Comparison of ENCODE assay signal across 15 cellular contexts in the genomic region with DNA sequence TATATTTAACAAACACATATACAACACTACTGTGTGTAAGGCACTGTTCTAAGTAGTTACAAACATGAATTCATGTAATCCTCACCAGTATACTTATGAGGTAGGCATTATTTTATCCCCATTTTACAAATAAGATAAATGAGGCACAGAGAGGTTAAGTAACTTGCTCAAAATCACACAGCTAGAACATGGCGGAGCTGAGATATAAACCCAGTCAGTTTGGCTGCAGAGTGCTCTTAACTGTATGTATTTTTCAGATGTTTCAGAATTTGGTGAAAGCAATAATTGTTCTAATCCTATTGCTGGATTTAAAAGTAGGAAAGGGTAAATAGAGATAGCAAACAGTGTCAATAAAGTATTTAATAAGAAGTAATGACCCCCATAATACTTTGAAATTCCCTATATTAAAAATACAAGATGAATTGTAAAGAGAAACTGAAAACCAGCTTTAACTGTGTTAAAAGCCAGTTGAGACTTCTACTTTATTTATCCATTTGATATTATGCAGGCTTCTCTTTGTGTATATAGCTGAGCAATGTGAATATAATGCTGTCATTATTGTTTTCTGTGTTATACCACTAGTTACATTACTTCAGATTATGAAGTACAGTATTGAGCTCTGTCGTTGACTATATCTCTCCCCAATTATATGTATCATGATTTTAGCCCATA.
"Had no signal": no experiment of that assay in that cellular context is flagged by ENCODE, and none has a peak within 500 bp of the region (broad histone marks: within the 10 kb centered on the region; RNA-seq: fewer than 3 reads in every experiment).

No MANE protein-coding gene starts in this region.

- H3K36me3 Mint-ChIP-seq: stimulated activated effector memory CD8-positive, alpha-beta T cell treated with anti-CD3 and anti-CD28 coated beads, Interleukin-12 subunit alpha, Interleukin-12 subunit beta, amount 100 ng/mL, for 72 hours had no signal

- H3K27ac Mint-ChIP-seq: activated B cell treated with CpG ODN at 0.5 μM for 24 hours; activated CD4-positive, alpha-beta T cell treated with anti-CD3 and anti-CD28 coated beads, Interleukin-2, amount 10 ng/mL, durations not matched to agents 24 days and 14 days; mesothelial cell of epicardium; stimulated activated effector memory CD8-positive, alpha-beta T cell treated with anti-CD3 and anti-CD28 coated beads, Interleukin-12 subunit alpha, Interleukin-12 subunit beta, amount 100 ng/mL, for 72 hours had no signal

- H3K36me3 ChIP-seq: thyroid gland, uterus had no signal

- H3K4me3 ChIP-seq: lung, thyroid gland, uterus had no signal

- H3K9me3 Mint-ChIP-seq: activated B cell treated with CpG ODN at 0.5 μM for 24 hours; activated CD4-positive, alpha-beta T cell treated with anti-CD3 and anti-CD28 coated beads, Interleukin-2, amount 10 ng/mL, durations not matched to agents 24 days and 14 days; neural crest cell; stimulated activated effector memory CD8-positive, alpha-beta T cell treated with anti-CD3 and anti-CD28 coated beads, Interleukin-12 subunit alpha, Interleukin-12 subunit beta, amount 100 ng/mL, for 72 hours had no signal

- H3K9me3 ChIP-seq: thyroid gland, uterus had no signal

- DNase-seq: activated B cell treated with CpG ODN at 0.5 μM for 24 hours; activated CD4-positive, alpha-beta T cell treated with anti-CD3 and anti-CD28 coated beads, Interleukin-2, amount 10 ng/mL, durations not matched to agents 24 days and 14 days; activated naive CD4-positive, alpha-beta T cell; foreskin melanocyte; stimulated activated CD4-positive, alpha-beta T cell treated with anti-CD3 and anti-CD28 coated beads, Interleukin-12 subunit alpha, Interleukin-12 subunit beta, amount 100 ng/mL, for 4 hours; thyroid gland; uterus had no signal

- FAIRE-seq: astrocyte, bronchial epithelial cell had no signal

- ATAC-seq: sciatic nerve; stimulated activated effector memory CD8-positive, alpha-beta T cell treated with anti-CD3 and anti-CD28 coated beads, Interleukin-12 subunit alpha, Interleukin-12 subunit beta, amount 100 ng/mL, for 72 hours had no signal

- H3K27ac ChIP-seq: epithelial cell of prostate, uterus had no signal

- H3K4me1 Mint-ChIP-seq: neural crest cell; stimulated activated effector memory CD8-positive, alpha-beta T cell treated with anti-CD3 and anti-CD28 coated beads, Interleukin-12 subunit alpha, Interleukin-12 subunit beta, amount 100 ng/mL, for 72 hours had no signal

- H3K27me3 Mint-ChIP-seq: activated B cell treated with CpG ODN at 0.5 μM for 24 hours; activated CD4-positive, alpha-beta T cell treated with anti-CD3 and anti-CD28 coated beads, Interleukin-2, amount 10 ng/mL, durations not matched to agents 24 days and 14 days had no signal

- H3K4me3 Mint-ChIP-seq: activated B cell treated with CpG ODN at 0.5 μM for 24 hours; activated CD4-positive, alpha-beta T cell treated with anti-CD3 and anti-CD28 coated beads, Interleukin-2, amount 10 ng/mL, durations not matched to agents 24 days and 14 days; mesothelial cell of epicardium; neural crest cell; stimulated activated effector memory CD8-positive, alpha-beta T cell treated with anti-CD3 and anti-CD28 coated beads, Interleukin-12 subunit alpha, Interleukin-12 subunit beta, amount 100 ng/mL, for 72 hours had no signal

- H3K4me1 ChIP-seq: uterus had no signal

- H3K27me3 ChIP-seq: thyroid gland, uterus had no signal
